In genomic region chr19:14391156-14391821, GRCh38 we compare ENCODE assay signal across 22 cellular contexts. TPM values are rescaled to one million over a fixed set of nuclear protein-coding genes. Genes with fewer than 3 reads are reported as not detected.
A peak's percentile ranks its signal among the peaks of the same experiment; 100 is the strongest.
DNase-seq lines count a peak whose midpoint lies in the region; ATAC-seq, FAIRE-seq and TF ChIP-seq lines count a peak whose summit lies in the region.
"Had no signal": no experiment of that assay in that cellular context is flagged by ENCODE, and none has a peak within 500 bp of the region (broad histone marks: within the 10 kb centered on the region; RNA-seq: fewer than 3 reads in every experiment).

No MANE protein-coding gene starts in this region.

- TSS peak; percentile 40 for BruUV-seq in GM12878 (replicated peaks; lab: Mats Ljungman, UMichigan)

- SMC1A ChIA-PET in GM12878 (lab: Charles Lee; ENCODE audit: uncharacterized antibody, unreplicated experiment), result interaction anchor here (0.5 to 1.2 kb wide), 2 partner anchors 13 to 289 kb away, joined by 3 read pairs; no protein-coding TSS in a partner anchor

- in situ Hi-C loops in GM12878 (cut with MboI), result no loop called here

- ATAC-seq in activated CD8-positive, alpha-beta T cell treated with anti-CD3 and anti-CD28 coated beads for 36 hours, result no peak
- no peak for ATAC-seq in activated CD8-positive, alpha-beta T cell treated with anti-CD3 and anti-CD28 coated beads, Interleukin-2, amount 10 ng/mL, durations not matched to agents 7 days and 5 days
- no peak for ATAC-seq in GM12878
- no peak for ATAC-seq in GM19397 (IDR thresholded peaks at IDR 0.05; ENCODE audit: unreplicated experiment)
- no peak for ATAC-seq in upper lobe of right lung
- no peak for ATAC-seq in HG03469 (IDR thresholded peaks at IDR 0.05; ENCODE audit: unreplicated experiment)
- ATAC-seq: activated T-cell treated with anti-CD3 and anti-CD28 coated beads, Interleukin-2, amount 50 U/mL, for 72 hours had no signal

- RAD21 ChIA-PET in GM12878 (lab: Charles Lee; ENCODE audit: unreplicated experiment), result no interaction called here

- no peak overlapping the region for H3K9ac ChIP-seq in GM12878 (ENCODE audit: control insufficient read depth, insufficient read depth, low read length)
- H3K9ac ChIP-seq: GM23248 had no signal

- DNase-seq in activated CD8-positive, alpha-beta T cell treated with anti-CD3 and anti-CD28 coated beads for 36 hours, result no peak
- DNase-seq in activated CD8-positive, alpha-beta T cell treated with anti-CD3 and anti-CD28 coated beads, Interleukin-2, amount 10 ng/mL, durations not matched to agents 7 days and 5 days, result no peak
- DNase-seq in RWPE1 (ENCODE audit: low spot score), result no peak
- DNase-seq in GM12878 (ENCODE audit: low read depth, low spot score), result no peak
- DNase-seq in nephron progenitor cell, result no peak
- DNase-seq in upper lobe of right lung, result no peak
- DNase-seq: activated T-cell treated with anti-CD3 and anti-CD28 coated beads, Interleukin-2, amount 50 U/mL, for 72 hours; BE2C; GM23248; NCI-H1092; NCI-H1930; NCI-H226; NCI-H748 treated with DMSO at 0.1 percent for 48 hours; ovary; SHP77 had no signal

- CTCF ChIA-PET in activated CD8-positive, alpha-beta T cell treated with anti-CD3 and anti-CD28 coated beads for 36 hours (lab: Charles Lee), result no interaction called here
- CTCF ChIA-PET in activated CD8-positive, alpha-beta T cell treated with anti-CD3 and anti-CD28 coated beads, Interleukin-2, amount 10 ng/mL, durations not matched to agents 7 days and 5 days (lab: Charles Lee), result interaction anchor here (1.3 to 1.8 kb wide), 2 partner anchors 8 to 15 kb away, joined by 3 to 6 read pairs; no protein-coding TSS in a partner anchor
- CTCF ChIA-PET in RWPE1 (lab: Yijun Ruan, JAX) (no interaction called here), GM12878 (lab: Yijun Ruan, JAX) (interaction anchor here (0.6 kb wide), 1 partner anchor 14 kb away, joined by 3 read pairs; no protein-coding TSS in a partner anchor)

- H3K36me3 ChIP-seq in GM12878 (ENCODE audit: control insufficient read depth in 2 of 2, insufficient read depth in 2 of 2, low read length in 1 of 2) (peaks cover 24 to 26% of the 10 kb centered on the region in 2 experiments; a peak in 3 of 4 replicates), upper lobe of right lung (peaks cover 70% of the 10 kb centered on the region)
- H3K36me3 ChIP-seq: breast epithelium, ovary had no signal

- TF ChIP-seq EP300 in GM12878 (IDR thresholded peaks at IDR 0.05; ENCODE audit: borderline replicate concordance in 1 of 2, control insufficient read depth in 1 of 2, low read depth in 2 of 2, low read length in 2 of 2), result no peak

- H3K27me3 ChIP-seq in GM12878 (replicated peaks in 1 of 2; ENCODE audit: control insufficient read depth in 2 of 2, insufficient read depth in 2 of 2, low read length in 1 of 2) (no peaks in the 10 kb centered on the region), upper lobe of right lung (no peaks in the 10 kb centered on the region)
- H3K27me3 ChIP-seq: BE2C, breast epithelium, ovary, right atrium auricular region had no signal

- intact Hi-C loops in activated CD8-positive, alpha-beta T cell treated with anti-CD3 and anti-CD28 coated beads for 36 hours (cut with micrococcal nuclease), result no loop called here
- intact Hi-C loops in GM12878 (cut with micrococcal nuclease; ENCODE audit: unreplicated experiment), result no loop called here
- intact Hi-C loops in upper lobe of right lung (cut with DNase I), result no loop called here

- no peak overlapping the region for H3K4me3 Mint-ChIP-seq in activated CD8-positive, alpha-beta T cell treated with anti-CD3 and anti-CD28 coated beads for 36 hours
- H3K4me3 Mint-ChIP-seq in activated CD8-positive, alpha-beta T cell treated with anti-CD3 and anti-CD28 coated beads, Interleukin-2, amount 10 ng/mL, durations not matched to agents 7 days and 5 days, result no peak overlapping the region
- H3K4me3 Mint-ChIP-seq in nephron progenitor cell, result no peak overlapping the region

- no peaks in the 10 kb centered on the region for H4K20me1 ChIP-seq in GM12878 (ENCODE audit: control insufficient read depth, insufficient read depth)

- H3K4me1 Mint-ChIP-seq in activated CD8-positive, alpha-beta T cell treated with anti-CD3 and anti-CD28 coated beads for 36 hours (ENCODE audit: low read depth), result peaks cover 20% of the 10 kb centered on the region
- peaks cover 19% of the 10 kb centered on the region for H3K4me1 Mint-ChIP-seq in activated CD8-positive, alpha-beta T cell treated with anti-CD3 and anti-CD28 coated beads, Interleukin-2, amount 10 ng/mL, durations not matched to agents 7 days and 5 days (ENCODE audit: low read depth)
- H3K4me1 Mint-ChIP-seq in nephron progenitor cell, result peaks cover 14% of the 10 kb centered on the region

- no peak overlapping the region for H3K4me3 ChIP-seq in GM12878
- H3K4me3 ChIP-seq in upper lobe of right lung, result no peak overlapping the region
- H3K4me3 ChIP-seq: breast epithelium, coronary artery, GM23248, ovary, right atrium auricular region had no signal

- H3K9me3 ChIP-seq in GM12878 (replicated peaks; ENCODE audit: control insufficient read depth, insufficient read depth, low read length) (no peaks in the 10 kb centered on the region), upper lobe of right lung (no peaks in the 10 kb centered on the region)
- H3K9me3 ChIP-seq: BE2C, breast epithelium, ovary, right atrium auricular region had no signal

- WGBS in GM12878 (ENCODE audit: insufficient coverage, insufficient replicate concordance, low lambda C conversion rate, missing lambda C conversion rate), result 99% methylated on average over 10 of the region's 10 CpGs

- peak overlapping the region; percentile 55 for H3K27ac Mint-ChIP-seq in activated CD8-positive, alpha-beta T cell treated with anti-CD3 and anti-CD28 coated beads for 36 hours
- H3K27ac Mint-ChIP-seq in activated CD8-positive, alpha-beta T cell treated with anti-CD3 and anti-CD28 coated beads, Interleukin-2, amount 10 ng/mL, durations not matched to agents 7 days and 5 days, result no peak overlapping the region
- H3K27ac Mint-ChIP-seq in nephron progenitor cell, result peak overlapping the region; percentile 88

- TF ChIP-seq CTCF in activated CD8-positive, alpha-beta T cell treated with anti-CD3 and anti-CD28 coated beads for 36 hours (IDR thresholded peaks at IDR 0.05), result no peak
- TF ChIP-seq CTCF in RWPE1 (conservative IDR thresholded peaks at IDR 0.05; ENCODE audit: low read depth) (no peak), GM12878 (IDR thresholded peaks at IDR 0.05 in 2 of 3, conservative IDR thresholded peaks at IDR 0.05 in 1 of 3; ENCODE audit: control insufficient read depth in 2 of 3, extremely low read depth in 1 of 3, insufficient read depth in 1 of 3, low read depth in 3 of 3, low read length in 3 of 3) (no peak), nephron progenitor cell (IDR thresholded peaks at IDR 0.05) (no peak), upper lobe of right lung (IDR thresholded peaks at IDR 0.05) (no peak)

- POLR2A ChIA-PET in activated CD8-positive, alpha-beta T cell treated with anti-CD3 and anti-CD28 coated beads for 36 hours (lab: Charles Lee), result interaction anchor here (0.7 to 6.1 kb wide), 4 partner anchors 9 to 28 kb away, joined by 3 to 59 read pairs (median 8); partner anchors contain the start of gene ADGRE5
- POLR2A ChIA-PET in activated CD8-positive, alpha-beta T cell treated with anti-CD3 and anti-CD28 coated beads, Interleukin-2, amount 10 ng/mL, durations not matched to agents 7 days and 5 days (lab: Charles Lee), result interaction anchor here (1.1 to 1.3 kb wide), 2 partner anchors 9 kb away, joined by 3 read pairs; no protein-coding TSS in a partner anchor
- POLR2A ChIA-PET in RWPE1 (lab: Yijun Ruan, JAX; ENCODE audit: low non-redundant PET), result no interaction called here
- POLR2A ChIA-PET in GM12878 (lab: Charles Lee), result interaction anchor here (0.8 kb wide), 1 partner anchor 34 kb away, joined by 5 read pairs; no protein-coding TSS in a partner anchor

- TF ChIP-seq POLR2A in GM12878 (IDR thresholded peaks at IDR 0.05; ENCODE audit: low read depth, low read length), result no peak

- no peak for FAIRE-seq in GM12878 (lab: Jason Lieb, UNC)
- FAIRE-seq: endometrium had no signal

- peaks cover 58% of the 10 kb centered on the region for H3K36me3 Mint-ChIP-seq in activated CD8-positive, alpha-beta T cell treated with anti-CD3 and anti-CD28 coated beads for 36 hours (ENCODE audit: low read depth)
- H3K36me3 Mint-ChIP-seq in activated CD8-positive, alpha-beta T cell treated with anti-CD3 and anti-CD28 coated beads, Interleukin-2, amount 10 ng/mL, durations not matched to agents 7 days and 5 days (ENCODE audit: low read depth), result peaks cover 65% of the 10 kb centered on the region
- no peaks in the 10 kb centered on the region for H3K36me3 Mint-ChIP-seq in nephron progenitor cell (ENCODE audit: low read depth)

- H3K9me3 Mint-ChIP-seq in activated CD8-positive, alpha-beta T cell treated with anti-CD3 and anti-CD28 coated beads for 36 hours, result no peaks in the 10 kb centered on the region
- H3K9me3 Mint-ChIP-seq in activated CD8-positive, alpha-beta T cell treated with anti-CD3 and anti-CD28 coated beads, Interleukin-2, amount 10 ng/mL, durations not matched to agents 7 days and 5 days (ENCODE audit: insufficient read depth), result no peaks in the 10 kb centered on the region
- H3K9me3 Mint-ChIP-seq in nephron progenitor cell, result no peaks in the 10 kb centered on the region
- H3K9me3 Mint-ChIP-seq: activated T-cell treated with anti-CD3 and anti-CD28 coated beads, Interleukin-2, amount 50 U/mL, for 72 hours had no signal

- no peak overlapping the region for H2AFZ ChIP-seq in GM12878 (ENCODE audit: control insufficient read depth, low read depth, low read length)
- H2AFZ ChIP-seq: GM23248 had no signal

- no peaks in the 10 kb centered on the region for H3K27me3 Mint-ChIP-seq in activated CD8-positive, alpha-beta T cell treated with anti-CD3 and anti-CD28 coated beads for 36 hours
- no peaks in the 10 kb centered on the region for H3K27me3 Mint-ChIP-seq in activated CD8-positive, alpha-beta T cell treated with anti-CD3 and anti-CD28 coated beads, Interleukin-2, amount 10 ng/mL, durations not matched to agents 7 days and 5 days (ENCODE audit: low read depth)
- H3K27me3 Mint-ChIP-seq in nephron progenitor cell (ENCODE audit: low read depth, poor library complexity), result peaks cover 3% of the 10 kb centered on the region

- TF ChIP-seq RAD21 in GM12878 (IDR thresholded peaks at IDR 0.05; ENCODE audit: insufficient read depth, low read depth, low read length), result no peak

- peaks cover 4% of the 10 kb centered on the region for H3K79me2 ChIP-seq in GM12878 (ENCODE audit: control insufficient read depth, insufficient read depth, low read length)

- no peak overlapping the region for H3K4me2 ChIP-seq in GM12878 (ENCODE audit: control insufficient read depth, insufficient read depth)

- H3K27ac ChIP-seq in RWPE1 (peak overlapping the region; percentile 12; the same call in 1 of the 2 replicates), GM12878 (ENCODE audit: control insufficient read depth, insufficient read depth) (no peak overlapping the region), upper lobe of right lung (no peak overlapping the region)
- H3K27ac ChIP-seq: breast epithelium, coronary artery, GM23248, ovary, right atrium auricular region, VCaP had no signal

- H3K4me1 ChIP-seq in GM12878 (ENCODE audit: control insufficient read depth, insufficient read depth, low read length), result no peaks in the 10 kb centered on the region
- H3K4me1 ChIP-seq in upper lobe of right lung, result no peaks in the 10 kb centered on the region
- H3K4me1 ChIP-seq: BE2C, breast epithelium, right atrium auricular region had no signal

RNA-seq across cellular contexts. Expression of gene ADGRE5, which starts 10.0 kb away (rescaled TPM):
- total RNA-seq in activated CD8-positive, alpha-beta T cell treated with anti-CD3 and anti-CD28 coated beads for 36 hours, result 100 to 1,000 TPM; 185 to 186 TPM
- 100 to 1,000 TPM; 290 to 302 TPM for total RNA-seq in activated CD8-positive, alpha-beta T cell treated with anti-CD3 and anti-CD28 coated beads, Interleukin-2, amount 10 ng/mL, durations not matched to agents 7 days and 5 days
- 147 and 180 TPM in 2 replicates for total RNA-seq in GM12878 (2013; cell fraction: nucleolus; rRNA removed)
- total RNA-seq in GM12878 (2014; rRNA removed), result 75.3 and 81.7 TPM in 2 replicates
- total RNA-seq in GM12878 (2014; rRNA removed; fragmentation: Illumina TruSeq; extraction: Trizol), result 20.7 and 23.9 TPM in 2 replicates
- 103 and 111 TPM in 2 replicates for total RNA-seq in GM12878 (2021)
- polyA plus RNA-seq in GM12878 (2011; ENCODE audit: low read depth), result 23.2 TPM
- 19.1 and 31.8 TPM in 2 replicates for polyA plus RNA-seq in GM12878 (2011; rRNA removed)
- polyA plus RNA-seq in GM12878 (2011; cell fraction: cytosol; rRNA removed), result 42.8 and 43.6 TPM in 2 replicates
- polyA plus RNA-seq in GM12878 (2011; cell fraction: nucleus; rRNA removed), result 211 and 230 TPM in 2 replicates
- 62.9 and 69.7 TPM in 2 replicates for polyA plus RNA-seq in GM12878 (2012)
- polyA plus RNA-seq in GM12878 (2014; fragmentation: Illumina TruSeq; extraction: Trizol), result 31.0 and 48.2 TPM in 2 replicates
- polyA plus RNA-seq in GM12878 (2014; fragmentation: Nextera tagmentation; extraction: Ambion mirVana), result 1 to 10 TPM; 4.0 to 4.5 TPM
- 59.7 and 67.2 TPM in 2 replicates for polyA plus RNA-seq in GM12878 (2014; rRNA removed)
- polyA plus RNA-seq in GM12878 (2016; fragmentation: Nextera tagmentation; extraction: Ambion mirVana), result 10 to 100 TPM; 66.3 to 71.8 TPM
- polyA minus RNA-seq in GM12878 (2011; rRNA and poly(A)+ RNA removed), result 58.1 and 96.5 TPM in 2 replicates
- polyA minus RNA-seq in GM12878 (2011; cell fraction: cytosol; rRNA and poly(A)+ RNA removed), result 35.2 and 47.0 TPM in 2 replicates
- 50.1 and 74.1 TPM in 2 replicates for polyA minus RNA-seq in GM12878 (2011; cell fraction: nucleus; rRNA and poly(A)+ RNA removed)
- total RNA-seq in upper lobe of right lung, result 165 TPM

RNA-seq across cellular contexts. Expression of gene DDX39A, which starts 27.9 kb away (rescaled TPM):
- total RNA-seq in activated CD8-positive, alpha-beta T cell treated with anti-CD3 and anti-CD28 coated beads for 36 hours, result 100 to 1,000 TPM; 217 to 226 TPM
- total RNA-seq in activated CD8-positive, alpha-beta T cell treated with anti-CD3 and anti-CD28 coated beads, Interleukin-2, amount 10 ng/mL, durations not matched to agents 7 days and 5 days, result 100 to 1,000 TPM; 309 to 313 TPM
- total RNA-seq in GM12878 (2013; cell fraction: nucleolus; rRNA removed), result 162 and 204 TPM in 2 replicates
- 248 and 280 TPM in 2 replicates for total RNA-seq in GM12878 (2014; rRNA removed)
- 109 and 116 TPM in 2 replicates for total RNA-seq in GM12878 (2014; rRNA removed; fragmentation: Illumina TruSeq; extraction: Trizol)
- total RNA-seq in GM12878 (2021), result 218 and 236 TPM in 2 replicates
- polyA plus RNA-seq in GM12878 (2011; ENCODE audit: low read depth), result 90.3 TPM
- 56.8 and 134 TPM in 2 replicates for polyA plus RNA-seq in GM12878 (2011; rRNA removed)
- polyA plus RNA-seq in GM12878 (2011; cell fraction: cytosol; rRNA removed), result 158 and 220 TPM in 2 replicates
- polyA plus RNA-seq in GM12878 (2011; cell fraction: nucleus; rRNA removed), result 1,234 and 1,343 TPM in 2 replicates
- polyA plus RNA-seq in GM12878 (2012), result 147 and 173 TPM in 2 replicates
- polyA plus RNA-seq in GM12878 (2014; fragmentation: Illumina TruSeq; extraction: Trizol), result 40.7 and 113 TPM in 2 replicates
- polyA plus RNA-seq in GM12878 (2014; fragmentation: Nextera tagmentation; extraction: Ambion mirVana), result 100 to 1,000 TPM; 168 to 212 TPM
- 249 and 298 TPM in 2 replicates for polyA plus RNA-seq in GM12878 (2014; rRNA removed)
- 100 to 1,000 TPM; 356 to 378 TPM for polyA plus RNA-seq in GM12878 (2016; fragmentation: Nextera tagmentation; extraction: Ambion mirVana)
- 84.7 and 109 TPM in 2 replicates for polyA minus RNA-seq in GM12878 (2011; rRNA and poly(A)+ RNA removed)
- 46.0 and 52.9 TPM in 2 replicates for polyA minus RNA-seq in GM12878 (2011; cell fraction: cytosol; rRNA and poly(A)+ RNA removed)
- 125 and 175 TPM in 2 replicates for polyA minus RNA-seq in GM12878 (2011; cell fraction: nucleus; rRNA and poly(A)+ RNA removed)
- 63.0 TPM for total RNA-seq in upper lobe of right lung

RNA-seq across cellular contexts. Expression of gene PKN1, which starts 41.8 kb away (rescaled TPM):
- total RNA-seq in activated CD8-positive, alpha-beta T cell treated with anti-CD3 and anti-CD28 coated beads for 36 hours, result 100 to 1,000 TPM; 172 to 192 TPM
- total RNA-seq in activated CD8-positive, alpha-beta T cell treated with anti-CD3 and anti-CD28 coated beads, Interleukin-2, amount 10 ng/mL, durations not matched to agents 7 days and 5 days, result 100 to 1,000 TPM; 244 to 263 TPM
- total RNA-seq in GM12878 (2013; cell fraction: nucleolus; rRNA removed), result 65.2 and 69.3 TPM in 2 replicates
- total RNA-seq in GM12878 (2014; rRNA removed) (68.0 and 80.0 TPM in 2 replicates), GM12878 (2014; rRNA removed; fragmentation: Illumina TruSeq; extraction: Trizol) (47.8 and 54.2 TPM in 2 replicates), GM12878 (2021) (189 and 202 TPM in 2 replicates), upper lobe of right lung (159 TPM)
- polyA plus RNA-seq in GM12878 (2011; ENCODE audit: low read depth), result 24.3 TPM
- polyA plus RNA-seq in GM12878 (2011; rRNA removed) (26.0 and 49.8 TPM in 2 replicates), GM12878 (2014; fragmentation: Illumina TruSeq; extraction: Trizol) (18.9 and 45.4 TPM in 2 replicates), GM12878 (2014; fragmentation: Nextera tagmentation; extraction: Ambion mirVana) (1 to 10 TPM; 1.0 to 1.4 TPM), GM12878 (2014; rRNA removed) (77.3 and 91.2 TPM in 2 replicates), GM12878 (2016; fragmentation: Nextera tagmentation; extraction: Ambion mirVana) (10 to 100 TPM; 51.3 to 60.1 TPM)
- polyA plus RNA-seq in GM12878 (2011; cell fraction: cytosol; rRNA removed), result 60.4 and 77.2 TPM in 2 replicates
- polyA plus RNA-seq in GM12878 (2011; cell fraction: nucleus; rRNA removed), result 89.7 and 112 TPM in 2 replicates
- 75.7 and 100 TPM in 2 replicates for polyA plus RNA-seq in GM12878 (2012)
- 59.2 and 121 TPM in 2 replicates for polyA minus RNA-seq in GM12878 (2011; rRNA and poly(A)+ RNA removed)
- 51.6 and 70.8 TPM in 2 replicates for polyA minus RNA-seq in GM12878 (2011; cell fraction: cytosol; rRNA and poly(A)+ RNA removed)
- polyA minus RNA-seq in GM12878 (2011; cell fraction: nucleus; rRNA and poly(A)+ RNA removed), result 17.0 and 26.6 TPM in 2 replicates

Comparison
In these comparisons a context has a peak if more than half of its experiments do, and no peak if none do; other contexts are left out.
1. CTCF ChIA-PET loops: an anchor here in activated CD8-positive, alpha-beta T cell treated with anti-CD3 and anti-CD28 coated beads, Interleukin-2, amount 10 ng/mL, durations not matched to agents 7 days and 5 days (1.3 to 1.8 kb wide) and GM12878 (0.6 kb wide); none called in activated CD8-positive, alpha-beta T cell treated with anti-CD3 and anti-CD28 coated beads for 36 hours and RWPE1.